In genomic region chr2:168566974-168567650, GRCh38 we compare ENCODE assay signal across 18 cellular contexts.
DNase-seq lines count a peak whose midpoint lies in the region; ATAC-seq and TF ChIP-seq lines count a peak whose summit lies in the region.
"Had no signal": no experiment of that assay in that cellular context is flagged by ENCODE, and none has a peak within 500 bp of the region (broad histone marks: within the 10 kb centered on the region; RNA-seq: fewer than 3 reads in every experiment).

No MANE protein-coding gene starts in this region.

- no peak overlapping the region for H3K4me3 Mint-ChIP-seq in type B pancreatic cell
- H3K4me3 Mint-ChIP-seq: activated CD8-positive, alpha-beta memory T cell treated with anti-CD3 and anti-CD28 coated beads, Interleukin-2, amount 10 ng/mL, durations not matched to agents 7 days and 5 days; activated naive CD8-positive, alpha-beta T cell treated with anti-CD3 and anti-CD28 coated beads for 36 hours had no signal

- H3K9me3 Mint-ChIP-seq in type B pancreatic cell = no peaks in the 10 kb centered on the region
- H3K9me3 Mint-ChIP-seq: activated naive CD8-positive, alpha-beta T cell treated with anti-CD3 and anti-CD28 coated beads for 36 hours had no signal

- intact Hi-C loops in left ventricle myocardium inferior (cut with micrococcal nuclease) = no loop called here
- intact Hi-C loops in Right ventricle myocardium superior (cut with DNase I) = no loop called here

- ATAC-seq in Right ventricle myocardium superior (ENCODE audit: poor library complexity) = no peak
- ATAC-seq in HG03442 (IDR thresholded peaks at IDR 0.05; ENCODE audit: unreplicated experiment) = peak; percentile 40
- ATAC-seq in gastroesophageal sphincter = no peak
- no peak for ATAC-seq in omental fat pad (ENCODE audit: low FRiP score)
- ATAC-seq: activated CD8-positive, alpha-beta memory T cell treated with anti-CD3 and anti-CD28 coated beads, Interleukin-2, amount 10 ng/mL, durations not matched to agents 7 days and 5 days had no signal

- TF ChIP-seq POLR2A in gastroesophageal sphincter (IDR thresholded peaks at IDR 0.05) = no peak

- peaks cover 2% of the 10 kb centered on the region for H3K36me3 ChIP-seq in left ventricle myocardium inferior
- peaks cover 0 to 1% of the 10 kb centered on the region in 2 donors for H3K36me3 ChIP-seq in gastroesophageal sphincter

- H3K4me1 ChIP-seq in left ventricle myocardium inferior (peaks cover 82% of the 10 kb centered on the region), gastroesophageal sphincter (peaks cover 5 to 74% (median 18%) of the 10 kb centered on the region in 3 donors)
- H3K4me1 ChIP-seq: Caco-2 had no signal

- H3K4me1 Mint-ChIP-seq in type B pancreatic cell (ENCODE audit: unreplicated experiment) = peaks cover 23% of the 10 kb centered on the region
- H3K4me1 Mint-ChIP-seq: activated CD8-positive, alpha-beta memory T cell treated with anti-CD3 and anti-CD28 coated beads, Interleukin-2, amount 10 ng/mL, durations not matched to agents 7 days and 5 days had no signal

- H3K4me3 ChIP-seq in left ventricle myocardium inferior (no peak overlapping the region), gastroesophageal sphincter (no peak overlapping the region)
- H3K4me3 ChIP-seq: BLaER1, GM23248 had no signal

- TF ChIP-seq EP300 in gastroesophageal sphincter (IDR thresholded peaks at IDR 0.05) = no peak

- H3K9me3 ChIP-seq in left ventricle myocardium inferior (replicated peaks) (no peaks in the 10 kb centered on the region), gastroesophageal sphincter (no peaks in the 10 kb centered on the region)
- H3K9me3 ChIP-seq: BLaER1, Caco-2 had no signal

- DNase-seq in left ventricle myocardium inferior (no peak), Right ventricle myocardium superior (no peak), omental fat pad (ENCODE audit: low spot score) (no peak), type B pancreatic cell (ENCODE audit: extremely low spot score, unreplicated experiment) (no peak), NK-92 (lab: John Stamatoyannopoulos, UW; ENCODE audit: unreplicated experiment) (no peak), NCI-H1694 treated with DMSO at 0.1 percent for 48 hours (lab: John Stamatoyannopoulos, UW) (no peak)
- DNase-seq: activated CD4-positive, alpha-beta T cell treated with anti-CD3 and anti-CD28 coated beads for 4 hours; activated CD8-positive, alpha-beta memory T cell treated with anti-CD3 and anti-CD28 coated beads, Interleukin-2, amount 10 ng/mL, durations not matched to agents 7 days and 5 days; activated naive CD8-positive, alpha-beta T cell treated with anti-CD3 and anti-CD28 coated beads for 36 hours; Caco-2; EL; GM23248; NCI-H510A treated with DMSO at 0.1 percent for 48 hours; nucleus accumbens; retina had no signal

- no peaks in the 10 kb centered on the region for H3K27me3 Mint-ChIP-seq in type B pancreatic cell
- H3K27me3 Mint-ChIP-seq: activated CD8-positive, alpha-beta memory T cell treated with anti-CD3 and anti-CD28 coated beads, Interleukin-2, amount 10 ng/mL, durations not matched to agents 7 days and 5 days; activated naive CD8-positive, alpha-beta T cell treated with anti-CD3 and anti-CD28 coated beads for 36 hours had no signal

- H3K27ac Mint-ChIP-seq in type B pancreatic cell = no peak overlapping the region
- H3K27ac Mint-ChIP-seq: activated CD8-positive, alpha-beta memory T cell treated with anti-CD3 and anti-CD28 coated beads, Interleukin-2, amount 10 ng/mL, durations not matched to agents 7 days and 5 days; activated naive CD8-positive, alpha-beta T cell treated with anti-CD3 and anti-CD28 coated beads for 36 hours had no signal

- TF ChIP-seq CTCF in left ventricle myocardium inferior (IDR thresholded peaks at IDR 0.05; ENCODE audit: borderline replicate concordance) (no peak), gastroesophageal sphincter (IDR thresholded peaks at IDR 0.05) (no peak), omental fat pad (IDR thresholded peaks at IDR 0.05) (no peak), type B pancreatic cell (conservative IDR thresholded peaks at IDR 0.05) (no peak)

- H3K36me3 Mint-ChIP-seq in type B pancreatic cell = peaks cover 31% of the 10 kb centered on the region

- H3K27ac ChIP-seq in left ventricle myocardium inferior (replicated peaks) (peak overlapping the region; percentile 84), gastroesophageal sphincter (peak overlapping the region; percentile 31 to 68 (median 62))
- H3K27ac ChIP-seq: BLaER1, GM23248 had no signal

- H3K27me3 ChIP-seq in left ventricle myocardium inferior (ENCODE audit: low read depth) = no peaks in the 10 kb centered on the region
- H3K27me3 ChIP-seq in gastroesophageal sphincter = no peaks in the 10 kb centered on the region
- H3K27me3 ChIP-seq: BLaER1 had no signal
